ENCODE assay signal across 24 cellular contexts in genomic region chr17:4307179-4307930, GRCh38. TPM values are rescaled to one million over a fixed set of nuclear protein-coding genes. Genes with fewer than 3 reads are reported as not detected.
DNase-seq lines count a peak whose midpoint lies in the region; ATAC-seq and TF ChIP-seq lines count a peak whose summit lies in the region.
"Had no signal": no experiment of that assay in that cellular context is flagged by ENCODE, and none has a peak within 500 bp of the region (broad histone marks: within the 10 kb centered on the region; RNA-seq: fewer than 3 reads in every experiment).

No MANE protein-coding gene starts in this region.

- H3K4me1 Mint-ChIP-seq in activated T-cell treated with anti-CD3 and anti-CD28 coated beads, Interleukin-2, amount 50 U/mL, for 4 hours (ENCODE audit: low read depth), result peaks cover 44% of the 10 kb centered on the region
- peaks cover 30% of the 10 kb centered on the region for H3K4me1 Mint-ChIP-seq in activated CD8-positive, alpha-beta T cell treated with anti-CD3 and anti-CD28 coated beads for 36 hours (ENCODE audit: low read depth)
- peaks cover 43% of the 10 kb centered on the region for H3K4me1 Mint-ChIP-seq in stimulated activated effector memory CD8-positive, alpha-beta T cell treated with anti-CD3 and anti-CD28 coated beads, Interleukin-12 subunit alpha, Interleukin-12 subunit beta, amount 100 ng/mL, for 72 hours

- no peak for ATAC-seq in activated T-cell treated with anti-CD3 and anti-CD28 coated beads, Interleukin-2, amount 50 U/mL, for 4 hours
- no peak for ATAC-seq in activated CD8-positive, alpha-beta T cell treated with anti-CD3 and anti-CD28 coated beads for 36 hours
- ATAC-seq in stimulated activated effector memory CD8-positive, alpha-beta T cell treated with anti-CD3 and anti-CD28 coated beads, Interleukin-12 subunit alpha, Interleukin-12 subunit beta, amount 100 ng/mL, for 72 hours, result no peak
- ATAC-seq: natural killer cell treated with Interleukin-12 subunit alpha and Interleukin-12 subunit beta and Interleukin-15 and Interleukin-18, amount 100 ng/mL, for 72 hours; T-cell had no signal

- peaks cover 8% of the 10 kb centered on the region for H3K36me3 ChIP-seq in A673 (ENCODE audit: insufficient read depth, low read length, poor library complexity, severe bottlenecking)

- H3K4me3 Mint-ChIP-seq in activated T-cell treated with anti-CD3 and anti-CD28 coated beads, Interleukin-2, amount 50 U/mL, for 4 hours, result peak overlapping the region; percentile 17
- no peak overlapping the region for H3K4me3 Mint-ChIP-seq in activated CD8-positive, alpha-beta T cell treated with anti-CD3 and anti-CD28 coated beads for 36 hours
- H3K4me3 Mint-ChIP-seq in stimulated activated effector memory CD8-positive, alpha-beta T cell treated with anti-CD3 and anti-CD28 coated beads, Interleukin-12 subunit alpha, Interleukin-12 subunit beta, amount 100 ng/mL, for 72 hours, result no peak overlapping the region
- H3K4me3 Mint-ChIP-seq: activated CD4-positive, alpha-beta memory T cell treated with anti-CD3 and anti-CD28 coated beads for 36 hours; natural killer cell treated with Interleukin-12 subunit alpha and Interleukin-12 subunit beta and Interleukin-15 and Interleukin-18, amount 100 ng/mL, for 72 hours; T-cell had no signal

- no peak overlapping the region for H3K27ac ChIP-seq in A673 (ENCODE audit: low read depth, low read length, poor library complexity, severe bottlenecking)
- H3K27ac ChIP-seq: BLaER1 treated with 17β-estradiol and CSF1 and Interleukin-3, amounts not matched to agents 10 nM and 100 nM; sigmoid colon; transverse colon; WERI-Rb-1 had no signal

- intact Hi-C loops in activated CD8-positive, alpha-beta T cell treated with anti-CD3 and anti-CD28 coated beads for 36 hours (cut with micrococcal nuclease), result no loop called here
- intact Hi-C loops in A673 (cut with micrococcal nuclease; ENCODE audit: unreplicated experiment), result loop anchor here (10.0 kb wide), 1 partner anchor 93 kb away; no protein-coding TSS in a partner anchor

- CTCF ChIA-PET in activated CD8-positive, alpha-beta T cell treated with anti-CD3 and anti-CD28 coated beads for 36 hours (lab: Charles Lee), result interaction anchor here (0.7 to 1.4 kb wide), 2 partner anchors 12 to 106 kb away, joined by 3 to 4 read pairs; no protein-coding TSS in a partner anchor
- CTCF ChIA-PET in A673 (lab: Charles Lee), result no interaction called here

- POLR2A ChIA-PET in activated CD8-positive, alpha-beta T cell treated with anti-CD3 and anti-CD28 coated beads for 36 hours (lab: Charles Lee), result interaction anchor here (0.7 kb wide), 1 partner anchor 14 kb away, joined by 3 read pairs; no protein-coding TSS in a partner anchor
- POLR2A ChIA-PET in A673 (lab: Charles Lee; ENCODE audit: low non-redundant PET), result no interaction called here

- peaks cover 6% of the 10 kb centered on the region for H3K36me3 Mint-ChIP-seq in activated T-cell treated with anti-CD3 and anti-CD28 coated beads, Interleukin-2, amount 50 U/mL, for 4 hours (ENCODE audit: insufficient read depth)
- peaks cover 4% of the 10 kb centered on the region for H3K36me3 Mint-ChIP-seq in activated CD8-positive, alpha-beta T cell treated with anti-CD3 and anti-CD28 coated beads for 36 hours (ENCODE audit: low read depth)
- H3K36me3 Mint-ChIP-seq in stimulated activated effector memory CD8-positive, alpha-beta T cell treated with anti-CD3 and anti-CD28 coated beads, Interleukin-12 subunit alpha, Interleukin-12 subunit beta, amount 100 ng/mL, for 72 hours, result peaks cover 41% of the 10 kb centered on the region
- H3K36me3 Mint-ChIP-seq: natural killer cell treated with Interleukin-12 subunit alpha and Interleukin-12 subunit beta and Interleukin-15 and Interleukin-18, amount 100 ng/mL, for 72 hours had no signal

- H3K27me3 ChIP-seq in A673 (replicated peaks; ENCODE audit: insufficient read depth, low read depth, low read length, poor library complexity), result no peaks in the 10 kb centered on the region
- H3K27me3 ChIP-seq: BLaER1 treated with 17β-estradiol and CSF1 and Interleukin-3, amounts not matched to agents 10 nM and 100 nM; sigmoid colon; transverse colon had no signal

- no peak for TF ChIP-seq CTCF in activated CD8-positive, alpha-beta T cell treated with anti-CD3 and anti-CD28 coated beads for 36 hours (IDR thresholded peaks at IDR 0.05)
- no peak for TF ChIP-seq CTCF in A673 (conservative IDR thresholded peaks at IDR 0.05; ENCODE audit: low read depth, low read length)

- H3K4me1 ChIP-seq in A673 (ENCODE audit: insufficient read depth, low read length, poor library complexity, severe bottlenecking), result peaks cover 23% of the 10 kb centered on the region

- H3K9me3 ChIP-seq in A673 (ENCODE audit: low read depth, low read length, poor library complexity, severe bottlenecking), result no peaks in the 10 kb centered on the region
- H3K9me3 ChIP-seq: BLaER1 treated with 17β-estradiol and CSF1 and Interleukin-3, amounts not matched to agents 10 nM and 100 nM; sigmoid colon; transverse colon had no signal

- BruUV-seq in A673 (replicated peaks; lab: Mats Ljungman, UMichigan), result no TSS peak

- peak overlapping the region; percentile 70 for H3K27ac Mint-ChIP-seq in activated CD8-positive, alpha-beta T cell treated with anti-CD3 and anti-CD28 coated beads for 36 hours
- H3K27ac Mint-ChIP-seq in stimulated activated effector memory CD8-positive, alpha-beta T cell treated with anti-CD3 and anti-CD28 coated beads, Interleukin-12 subunit alpha, Interleukin-12 subunit beta, amount 100 ng/mL, for 72 hours, result peak overlapping the region; percentile 56
- H3K27ac Mint-ChIP-seq: activated CD4-positive, alpha-beta memory T cell treated with anti-CD3 and anti-CD28 coated beads for 36 hours; natural killer cell treated with Interleukin-12 subunit alpha and Interleukin-12 subunit beta and Interleukin-15 and Interleukin-18, amount 100 ng/mL, for 72 hours; T-cell had no signal

- DNase-seq in activated T-cell treated with anti-CD3 and anti-CD28 coated beads, Interleukin-2, amount 50 U/mL, for 4 hours, result no peak
- no peak for DNase-seq in activated T-cell treated with anti-CD3 and anti-CD28 coated beads, Interleukin-2, amount 50 U/mL, for 48 hours
- no peak for DNase-seq in activated CD8-positive, alpha-beta T cell treated with anti-CD3 and anti-CD28 coated beads for 36 hours
- peak; percentile 36 for DNase-seq in iPS DF 4.7 (ENCODE audit: extremely low read depth, low spot score)
- no peak for DNase-seq in stimulated activated effector memory CD8-positive, alpha-beta T cell treated with anti-CD3 and anti-CD28 coated beads, Interleukin-12 subunit alpha, Interleukin-12 subunit beta, amount 100 ng/mL, for 72 hours (ENCODE audit: low spot score in 2 of 2)
- no peak for DNase-seq in epidermal melanocyte (ENCODE audit: insufficient read length, low spot score)
- no peak for DNase-seq in A673 (ENCODE audit: low spot score)
- no peak for DNase-seq in NCI-H1930 (lab: John Stamatoyannopoulos, UW)
- DNase-seq: activated CD4-positive, alpha-beta memory T cell treated with anti-CD3 and anti-CD28 coated beads for 36 hours; activated effector memory CD4-positive, alpha-beta T cell treated with Interleukin-2 at 50 U/mL for 16 hours; aorta; DMS53; head of caudate nucleus; mesendoderm; NCI-H1436; NCI-H69; Right ventricle myocardium superior; sigmoid colon; stimulated activated naive CD4-positive, alpha-beta T cell treated with Interleukin-2 at 50 U/mL for 16 hours; T-cell; transverse colon; WERI-Rb-1 had no signal

- no peak overlapping the region for H3K4me3 ChIP-seq in A673 (ENCODE audit: low read depth, low read length, poor library complexity, severe bottlenecking)
- H3K4me3 ChIP-seq: BLaER1 treated with 17β-estradiol and CSF1 and Interleukin-3, amounts not matched to agents 10 nM and 100 nM; sigmoid colon; transverse colon had no signal

- H3K27me3 Mint-ChIP-seq in activated T-cell treated with anti-CD3 and anti-CD28 coated beads, Interleukin-2, amount 50 U/mL, for 4 hours (ENCODE audit: low read depth), result no peaks in the 10 kb centered on the region
- H3K27me3 Mint-ChIP-seq in activated CD8-positive, alpha-beta T cell treated with anti-CD3 and anti-CD28 coated beads for 36 hours, result no peaks in the 10 kb centered on the region
- H3K27me3 Mint-ChIP-seq: activated CD4-positive, alpha-beta memory T cell treated with anti-CD3 and anti-CD28 coated beads for 36 hours; natural killer cell treated with Interleukin-12 subunit alpha and Interleukin-12 subunit beta and Interleukin-15 and Interleukin-18, amount 100 ng/mL, for 72 hours; T-cell had no signal

- H3K9me3 Mint-ChIP-seq in activated T-cell treated with anti-CD3 and anti-CD28 coated beads, Interleukin-2, amount 50 U/mL, for 4 hours, result no peaks in the 10 kb centered on the region
- H3K9me3 Mint-ChIP-seq in activated CD8-positive, alpha-beta T cell treated with anti-CD3 and anti-CD28 coated beads for 36 hours, result no peaks in the 10 kb centered on the region
- H3K9me3 Mint-ChIP-seq in stimulated activated effector memory CD8-positive, alpha-beta T cell treated with anti-CD3 and anti-CD28 coated beads, Interleukin-12 subunit alpha, Interleukin-12 subunit beta, amount 100 ng/mL, for 72 hours, result no peaks in the 10 kb centered on the region
- H3K9me3 Mint-ChIP-seq: activated CD4-positive, alpha-beta memory T cell treated with anti-CD3 and anti-CD28 coated beads for 36 hours; natural killer cell treated with Interleukin-12 subunit alpha and Interleukin-12 subunit beta and Interleukin-15 and Interleukin-18, amount 100 ng/mL, for 72 hours; T-cell had no signal

RNA-seq across cellular contexts. Expression of gene ANKFY1, which starts 43.6 kb away (rescaled TPM):
- total RNA-seq in activated T-cell treated with anti-CD3 and anti-CD28 coated beads, Interleukin-2, amount 50 U/mL, for 4 hours, result 10 to 100 TPM; 33.4 to 37.1 (median 34.8) TPM
- total RNA-seq in activated CD8-positive, alpha-beta T cell treated with anti-CD3 and anti-CD28 coated beads for 36 hours, result 10 to 100 TPM; 46.3 to 46.8 TPM
- 63.2 and 70.5 TPM in 2 replicates for total RNA-seq in A673 (2021)

RNA-seq across cellular contexts. Expression of gene UBE2G1, which starts 59.1 kb away (rescaled TPM):
- total RNA-seq in activated T-cell treated with anti-CD3 and anti-CD28 coated beads, Interleukin-2, amount 50 U/mL, for 4 hours, result 10 to 100 TPM; 71.3 to 73.0 (median 72.2) TPM
- total RNA-seq in activated CD8-positive, alpha-beta T cell treated with anti-CD3 and anti-CD28 coated beads for 36 hours, result 10 to 100 TPM; 40.2 to 44.0 TPM
- total RNA-seq in A673 (2021), result 107 and 114 TPM in 2 replicates
